In the genomic region with DNA sequence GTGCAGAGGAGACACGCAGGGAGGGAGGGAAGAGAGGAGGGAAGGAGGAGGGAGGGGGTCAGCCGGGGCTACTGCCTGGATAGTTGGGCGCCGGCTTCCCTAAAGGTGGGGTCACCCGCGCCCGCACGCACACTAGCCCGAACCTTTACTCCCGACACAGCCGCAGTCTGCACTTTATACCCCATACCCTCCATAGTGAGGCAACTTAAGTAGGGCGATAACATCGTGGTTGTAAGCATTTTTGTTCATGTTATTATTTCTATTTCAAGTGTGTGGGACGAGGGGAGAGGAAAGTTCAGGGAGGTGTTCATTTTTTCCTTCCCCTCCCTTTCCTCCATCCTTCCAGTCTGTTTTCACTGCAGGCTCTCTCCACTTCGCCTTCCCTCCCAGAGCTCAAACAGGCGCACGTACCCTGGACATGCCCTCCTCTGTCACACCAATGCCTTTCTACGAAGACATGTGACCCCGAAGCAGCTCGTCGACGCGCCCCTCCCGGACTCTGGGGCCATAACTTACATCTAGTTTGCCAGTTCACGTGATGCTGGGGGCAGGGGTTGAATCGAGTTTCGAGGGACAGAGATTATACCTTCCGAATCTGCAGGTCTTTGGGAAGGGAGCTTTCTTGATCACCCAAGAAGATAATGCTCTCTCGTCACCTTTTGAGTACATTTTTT, we compare ENCODE assay signal across 9 cellular contexts. TPM values are rescaled to one million over a fixed set of nuclear protein-coding genes. Genes with fewer than 3 reads are reported as not detected.
DNase-seq lines count a peak whose midpoint lies in the region; TF ChIP-seq lines count a peak whose summit lies in the region.
"Had no signal": no experiment of that assay in that cellular context is flagged by ENCODE, and none has a peak within 500 bp of the region (broad histone marks: within the 10 kb centered on the region; RNA-seq: fewer than 3 reads in every experiment).

TSS of gene PRKG2 (minus strand) at position 4 of the 674 bp plus-strand sequence. CDS start 10,175 bp downstream, outside the sequence.

- H3K4me3 ChIP-seq in ascending aorta = peak within 1 kb of the TSS; percentile 58 to 67
- peak within 1 kb of the TSS; percentile 41 for H3K4me3 ChIP-seq in kidney epithelial cell (ENCODE audit: low read depth, low read length)
- H3K4me3 ChIP-seq in stomach smooth muscle (ENCODE audit: low read length in 2 of 2) = peak within 1 kb of the TSS; percentile 70 to 79

- DNase-seq in NCI-H510A treated with DMSO at 0.1 percent for 48 hours (lab: John Stamatoyannopoulos, UW) (peak; percentile 0), NCI-H510A (lab: John Stamatoyannopoulos, UW) (no peak), ascending aorta (ENCODE audit: low spot score in 2 of 2) (no peak), kidney epithelial cell (ENCODE audit: low read depth) (no peak), UCSD-AML1 (lab: John Stamatoyannopoulos, UW; ENCODE audit: unreplicated experiment) (no peak), GM20000 (ENCODE audit: low spot score) (no peak)
- no peak for DNase-seq in stimulated activated CD8-positive, alpha-beta memory T cell treated with anti-CD3 and anti-CD28 coated beads, Interleukin-4, amount 100 ng/mL, for 48 hours

- TF ChIP-seq CTCF in ascending aorta (IDR thresholded peaks at IDR 0.05) = no peak
- TF ChIP-seq CTCF in kidney epithelial cell (IDR thresholded peaks at IDR 0.05; ENCODE audit: insufficient read depth, low read length, poor library complexity, severe bottlenecking) = no peak
- TF ChIP-seq CTCF in GM20000 (IDR thresholded peaks at IDR 0.05; ENCODE audit: extremely low read depth, missing control alignments) = no peak

- H3K36me3 ChIP-seq in ascending aorta (no peaks in the 10 kb centered on the region), kidney epithelial cell (ENCODE audit: control insufficient read depth, insufficient read depth, low read length) (no peaks in the 10 kb centered on the region), stomach smooth muscle (ENCODE audit: control insufficient read depth in 2 of 2, insufficient read depth in 2 of 2, low read length in 2 of 2) (no peaks in the 10 kb centered on the region)

- intact Hi-C loops in ascending aorta (cut with DNase I) = no loop called here

- H3K27ac ChIP-seq in ascending aorta (no peak within 1 kb of the TSS), stomach smooth muscle (ENCODE audit: low read length) (no peak within 1 kb of the TSS)
- H3K27ac ChIP-seq: KMS-11 had no signal

- H3K4me1 ChIP-seq in ascending aorta (peaks cover 0 to 4% of the 10 kb centered on the region in 2 donors), stomach smooth muscle (ENCODE audit: control insufficient read depth, insufficient read depth, low read length) (peaks cover 11% of the 10 kb centered on the region)

- peak within 1 kb of the TSS in 1 of 2 donors; percentile 54 for H3K9ac ChIP-seq in stomach smooth muscle (ENCODE audit: low read length in 2 of 2)
- H3K9ac ChIP-seq: KMS-11 had no signal

- H3K9me3 ChIP-seq in ascending aorta (no peaks in the 10 kb centered on the region), stomach smooth muscle (ENCODE audit: control insufficient read depth in 2 of 2, low read length in 2 of 2) (no peaks in the 10 kb centered on the region)

- no peaks in the 10 kb centered on the region for H3K27me3 ChIP-seq in ascending aorta
- H3K27me3 ChIP-seq in kidney epithelial cell (ENCODE audit: control insufficient read depth, insufficient read depth, low read length) = peaks cover 16% of the 10 kb centered on the region
- H3K27me3 ChIP-seq in stomach smooth muscle (ENCODE audit: control insufficient read depth in 1 of 2, insufficient read depth in 2 of 2, low read length in 2 of 2) = peaks cover 0 to 5% of the 10 kb centered on the region in 2 donors

RNA-seq across cellular contexts. Expression of gene PRKG2, which starts in this region (rescaled TPM):
- not detected for total RNA-seq in ascending aorta
- total RNA-seq in kidney epithelial cell = 2.3 and 4.8 TPM in 2 replicates
